8 cellular contexts compared by ENCODE assay signal in genomic region chr4:8785656-8786142, GRCh38.
"Had no signal": no experiment of that assay in that cellular context is flagged by ENCODE, and none has a peak within 500 bp of the region (broad histone marks: within the 10 kb centered on the region; RNA-seq: fewer than 3 reads in every experiment).

No MANE protein-coding gene starts in this region.

- H3K4me3 ChIP-seq: HAP-1 had no signal

- DNase-seq: GOT3, IMR-90, KBM-7 had no signal

- H3K4me2 ChIP-seq: KMS-11 had no signal

- ATAC-seq: HCT116 had no signal

- FAIRE-seq: H54, HTR-8/SVneo had no signal

- H3K9me3 ChIP-seq: HAP-1 had no signal

- H3K27ac ChIP-seq: KMS-11 had no signal

- H3K4me1 ChIP-seq: HAP-1 had no signal

- H3K36me3 ChIP-seq: HAP-1 had no signal

- H3K9ac ChIP-seq: KMS-11 had no signal
